8 cellular contexts compared by ENCODE assay signal in the genomic region with DNA sequence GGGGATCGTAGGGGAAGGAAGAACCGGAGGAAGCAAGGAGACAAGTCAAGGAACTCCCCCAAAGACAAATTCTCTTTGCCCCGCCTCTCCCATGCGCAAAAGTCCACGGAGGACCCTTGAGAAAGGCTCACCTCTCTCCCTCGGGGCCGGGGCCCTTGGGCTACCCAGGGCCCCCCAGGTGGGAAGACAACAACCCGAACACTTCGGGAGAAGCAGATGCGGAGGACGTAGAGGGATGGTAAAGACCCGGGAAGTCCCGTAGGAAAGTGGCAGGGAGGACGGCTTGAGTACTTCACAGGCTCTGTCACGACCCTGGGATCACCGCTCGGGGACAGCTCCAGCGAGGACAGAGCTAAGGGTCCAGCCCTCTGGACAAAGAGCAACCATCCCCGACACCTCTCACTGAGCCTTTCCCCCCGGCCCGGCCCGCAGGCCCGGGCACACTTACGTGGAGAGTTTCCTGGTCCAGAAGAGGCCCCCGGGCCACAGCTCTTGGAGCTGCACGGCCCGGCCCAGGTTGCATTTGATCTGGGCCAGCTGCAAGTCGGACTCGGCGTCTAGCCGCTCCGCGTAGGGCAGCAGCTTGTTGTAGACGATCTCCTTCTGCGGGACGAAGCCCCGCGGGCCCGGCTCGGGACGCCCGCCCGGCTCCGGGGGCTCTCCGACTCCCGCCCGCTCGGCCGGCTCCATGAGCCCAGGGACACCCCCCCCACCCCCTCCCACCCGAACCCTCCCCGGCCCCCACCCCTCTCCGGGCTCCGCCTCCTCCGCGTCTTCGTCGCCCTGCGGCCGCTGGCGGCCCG. TPM values are rescaled to one million over a fixed set of nuclear protein-coding genes. Genes with fewer than 3 reads are reported as not detected.
DNase-seq lines count a peak whose midpoint lies in the region; ATAC-seq and TF ChIP-seq lines count a peak whose summit lies in the region.

No MANE protein-coding gene starts in this region.

- H3K4me2 ChIP-seq in SU-DHL-6 (ENCODE audit: low read depth, low read length, poor library complexity, severe bottlenecking) = peak overlapping the region; percentile 98

- H3K4me3 ChIP-seq in SU-DHL-6 (ENCODE audit: insufficient read depth, low read length, poor library complexity, severe bottlenecking) (peak overlapping the region; percentile 84), breast epithelium (peak overlapping the region; percentile 77 to 98 (median 95)), skeletal muscle tissue (ENCODE audit: low read length in 3 of 3) (peak overlapping the region; percentile 76 to 93 (median 90))

- H4K20me1 ChIP-seq in SU-DHL-6 (ENCODE audit: low read depth, low read length) = peaks cover 11% of the 10 kb centered on the region; the same call in 1 of the 2 replicates

- peak overlapping the region; percentile 94 to 100 (median 98) for H3K27ac Mint-ChIP-seq in immature natural killer cell

- DNase-seq in EL (peak; percentile 55), breast epithelium (ENCODE audit: low spot score in 2 of 2) (peak; percentile 50 to 56), immature natural killer cell (peak; percentile 25 to 38 (median 29)), mucosa of gallbladder (ENCODE audit: low spot score) (no peak)

- intact Hi-C loops in breast epithelium (cut with DNase I; ENCODE audit: low total_unique reads) = loop anchor here (5.0 kb wide), 1 partner anchor 183 kb away; a partner anchor contains a TSS

- H3K9me3 ChIP-seq in SU-DHL-6 (ENCODE audit: insufficient read depth, low read length) (no peaks in the 10 kb centered on the region), breast epithelium (no peaks in the 10 kb centered on the region), skeletal muscle tissue (ENCODE audit: control insufficient read depth in 3 of 3, low read length in 3 of 3) (no peaks in the 10 kb centered on the region)

- H3K9ac ChIP-seq in SU-DHL-6 (ENCODE audit: low read length) (peak overlapping the region; percentile 80), skeletal muscle tissue (ENCODE audit: low read depth in 1 of 3, low read length in 3 of 3) (peak overlapping the region; percentile 96 to 97 (median 97))

- H3K27ac ChIP-seq in SU-DHL-6 (ENCODE audit: low read depth, low read length) (peak overlapping the region; percentile 74), breast epithelium (peak overlapping the region; percentile 96 to 98), skeletal muscle tissue (ENCODE audit: low read depth, low read length) (peak overlapping the region; percentile 98)

- H3K4me3 Mint-ChIP-seq in immature natural killer cell = peak overlapping the region; percentile 88 to 98 (median 97)

- H3K4me1 ChIP-seq in breast epithelium = no peaks in the 10 kb centered on the region
- H3K4me1 ChIP-seq in skeletal muscle tissue (ENCODE audit: control insufficient read depth in 3 of 3, insufficient read depth in 3 of 3, low read length in 3 of 3) = peaks cover 3 to 24% (median 17%) of the 10 kb centered on the region in 3 donors

- TF ChIP-seq CTCF in SU-DHL-6 (IDR thresholded peaks at IDR 0.05; ENCODE audit: insufficient read depth, low read length, poor library complexity, severe bottlenecking) = no peak
- no peak for TF ChIP-seq CTCF in breast epithelium (IDR thresholded peaks at IDR 0.05)

- no peak overlapping the region for H2AFZ ChIP-seq in SU-DHL-6 (ENCODE audit: low read depth, low read length, severe bottlenecking)

- peaks cover 0 to 11% (median 10%) of the 10 kb centered on the region in 3 donors for H3K27me3 Mint-ChIP-seq in immature natural killer cell (ENCODE audit: low read depth in 3 of 3)

- peaks cover 61% of the 10 kb centered on the region for H3K79me2 ChIP-seq in SU-DHL-6 (ENCODE audit: insufficient read depth, low read length)

- H3F3A ChIP-seq in SU-DHL-6 (ENCODE audit: insufficient read depth) = no peaks in the 10 kb centered on the region

- no peak for TF ChIP-seq POLR2A in breast epithelium (IDR thresholded peaks at IDR 0.05)

- peaks cover 5 to 20% (median 19%) of the 10 kb centered on the region in 3 donors for H3K36me3 Mint-ChIP-seq in immature natural killer cell

- no peaks in the 10 kb centered on the region for H3K9me2 ChIP-seq in SU-DHL-6 (replicated peaks; ENCODE audit: insufficient read depth, low read length)

- H3K36me3 ChIP-seq in SU-DHL-6 (ENCODE audit: low read length) = no peaks in the 10 kb centered on the region; the same call in 1 of the 2 replicates
- H3K36me3 ChIP-seq in breast epithelium = no peaks in the 10 kb centered on the region
- H3K36me3 ChIP-seq in skeletal muscle tissue (ENCODE audit: control insufficient read depth in 3 of 3, insufficient read depth in 3 of 3, low read length in 3 of 3) = peaks cover 2 to 8% (median 5%) of the 10 kb centered on the region in 3 donors

- H3K27me3 ChIP-seq in SU-DHL-6 (ENCODE audit: low read length) (no peaks in the 10 kb centered on the region), breast epithelium (no peaks in the 10 kb centered on the region), skeletal muscle tissue (ENCODE audit: control insufficient read depth in 3 of 3, insufficient read depth in 3 of 3, low read length in 3 of 3) (no peaks in the 10 kb centered on the region)

- no peaks in the 10 kb centered on the region for H3K9me3 Mint-ChIP-seq in immature natural killer cell

- ATAC-seq in GM21367 (IDR thresholded peaks at IDR 0.05; ENCODE audit: unreplicated experiment) (peak; percentile 19), HG03565 (IDR thresholded peaks at IDR 0.05; ENCODE audit: unreplicated experiment) (peak; percentile 11)

- H3K4me1 Mint-ChIP-seq in immature natural killer cell = peaks cover 53 to 70% of the 10 kb centered on the region in 2 donors

RNA-seq across cellular contexts. Expression of a gene that starts 0.5 kb away (rescaled TPM):
- total RNA-seq in breast epithelium = 100 to 1,000 TPM in 1 of 3 donors, 10 to 100 TPM in 2; 45.3 to 176 (median 75.1) TPM
- polyA plus RNA-seq in immature natural killer cell = 1 to 10 TPM; 1.8 to 8.8 (median 4.2) TPM
- 28.2 TPM for total RNA-seq in skeletal muscle tissue
- 55.0 TPM for total RNA-seq in mucosa of gallbladder
